ENCODE assay signal across 1 cellular context in the genomic region with DNA sequence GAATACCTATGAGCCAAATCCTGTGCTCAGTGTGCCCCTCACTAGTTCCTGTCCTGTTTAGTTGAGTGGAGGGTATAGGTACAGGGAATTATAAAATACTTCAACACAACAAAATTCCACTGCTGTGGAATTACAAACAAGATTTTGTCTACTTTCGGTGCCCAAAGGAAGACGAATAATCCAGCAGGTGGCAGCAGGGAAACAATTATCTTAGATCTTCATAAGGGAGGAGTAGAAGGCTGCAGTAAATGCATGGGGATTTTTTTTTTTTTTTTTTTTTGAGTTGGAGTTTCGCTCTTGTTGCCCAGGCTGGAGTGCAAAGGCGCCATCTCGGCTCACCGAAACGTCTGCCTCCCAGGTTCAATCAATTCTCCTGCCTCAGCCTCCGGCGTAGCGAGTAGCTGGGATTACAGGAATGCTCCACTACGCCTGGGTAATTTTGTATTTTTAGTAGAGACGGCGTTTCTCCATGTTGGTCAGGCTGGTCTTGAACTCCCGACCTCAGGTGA.
TF ChIP-seq lines count a peak whose summit lies in the region.

No MANE protein-coding gene starts in this region.

TF ChIP-seq in HEK293, 187 proteins besides CTCF, POLR2A, EP300 and RAD21 (continued from another document and continues in another):
- TF ChIP-seq ELK4 (IDR thresholded peaks at IDR 0.05; ENCODE audit: borderline replicate concordance, low read depth, low read length) (no peak), ZNF146 (tag by site-specific recombination; IDR thresholded peaks at IDR 0.05) (no peak), ZNF791 (tag by site-specific recombination; IDR thresholded peaks at IDR 0.05) (no peak), WT1 (tag by site-specific recombination; IDR thresholded peaks at IDR 0.05) (0 out of 2 replicates have a peak, but pooled peaks have one; percentile 25), ZBTB21 (tag by site-specific recombination; IDR thresholded peaks at IDR 0.05) (no peak), ZBTB17 (tag by site-specific recombination; IDR thresholded peaks at IDR 0.05) (peak; percentile 78), ZNF10 (tag by site-specific recombination; IDR thresholded peaks at IDR 0.05) (no peak), ZNF140 (tag by site-specific recombination; IDR thresholded peaks at IDR 0.05) (no peak), GLIS1 (tag by site-specific recombination; IDR thresholded peaks at IDR 0.05) (no peak), ZNF777 (tag by site-specific recombination; IDR thresholded peaks at IDR 0.05; ENCODE audit: borderline replicate concordance) (no peak), ZNF266 (tag by site-specific recombination; IDR thresholded peaks at IDR 0.05; ENCODE audit: low read depth) (no peak), ZNF426 (tag by site-specific recombination; IDR thresholded peaks at IDR 0.05) (no peak), ZNF837 (tag by site-specific recombination; IDR thresholded peaks at IDR 0.05) (no peak), ZNF155 (tag by site-specific recombination; IDR thresholded peaks at IDR 0.05) (no peak), ZNF660 (tag by site-specific recombination; IDR thresholded peaks at IDR 0.05) (peak; percentile 82; the same call in 1 of the 2 replicates), HOXD13 (CRISPR knock-in tag; IDR thresholded peaks at IDR 0.05; ENCODE audit: borderline replicate concordance) (no peak), ZNF2 (tag by site-specific recombination; IDR thresholded peaks at IDR 0.05) (peak; percentile 57; the same call in 1 of the 2 replicates), ZNF174 (tag by site-specific recombination; IDR thresholded peaks at IDR 0.05) (no peak), HOXA7 (CRISPR knock-in tag; IDR thresholded peaks at IDR 0.05; ENCODE audit: borderline replicate concordance) (no peak), ZNF19 (tag by site-specific recombination; IDR thresholded peaks at IDR 0.05; ENCODE audit: low read depth) (no peak), ZNF274 (IDR thresholded peaks at IDR 0.05; ENCODE audit: low read length) (no peak), ZNF274 (tag by site-specific recombination; IDR thresholded peaks at IDR 0.05; ENCODE audit: borderline replicate concordance) (no peak), ZSCAN4 (tag by site-specific recombination; IDR thresholded peaks at IDR 0.05) (no peak), ZNF398 (tag by site-specific recombination; IDR thresholded peaks at IDR 0.05) (no peak), ZNF555 (tag by site-specific recombination; conservative IDR thresholded peaks at IDR 0.05) (no peak)
- TF ChIP-seq, protein P1, sequence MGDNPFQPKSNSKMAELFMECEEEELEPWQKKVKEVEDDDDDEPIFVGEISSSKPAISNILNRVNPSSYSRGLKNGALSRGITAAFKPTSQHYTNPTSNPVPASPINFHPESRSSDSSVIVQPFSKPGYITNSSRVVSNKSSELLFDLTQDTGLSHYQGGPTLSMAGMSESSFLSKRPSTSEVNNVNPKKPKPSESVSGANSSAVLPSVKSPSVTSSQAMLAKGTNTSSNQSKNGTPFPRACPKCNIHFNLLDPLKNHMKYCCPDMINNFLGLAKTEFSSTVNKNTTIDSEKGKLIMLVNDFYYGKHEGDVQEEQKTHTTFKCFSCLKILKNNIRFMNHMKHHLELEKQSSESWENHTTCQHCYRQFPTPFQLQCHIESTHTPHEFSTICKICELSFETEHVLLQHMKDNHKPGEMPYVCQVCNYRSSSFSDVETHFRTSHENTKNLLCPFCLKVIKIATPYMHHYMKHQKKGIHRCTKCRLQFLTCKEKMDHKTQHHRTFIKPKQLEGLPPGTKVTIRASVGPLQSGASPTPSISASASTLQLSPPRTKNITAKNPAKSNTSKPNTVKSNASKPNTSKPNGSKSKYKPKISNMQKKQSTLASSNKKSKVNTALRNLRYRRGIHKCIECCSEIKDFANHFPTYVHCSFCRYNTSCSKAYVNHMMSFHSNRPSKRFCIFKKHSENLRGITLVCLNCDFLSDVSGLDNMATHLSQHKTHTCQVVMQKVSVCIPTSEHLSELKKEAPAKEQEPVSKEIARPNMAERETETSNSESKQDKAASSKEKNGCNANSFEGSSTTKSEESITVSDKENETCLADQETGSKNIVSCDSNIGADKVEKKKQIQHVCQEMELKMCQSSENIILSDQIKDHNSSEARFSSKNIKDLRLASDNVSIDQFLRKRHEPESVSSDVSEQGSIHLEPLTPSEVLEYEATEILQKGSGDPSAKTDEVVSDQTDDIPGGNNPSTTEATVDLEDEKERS (tag by site-specific recombination; IDR thresholded peaks at IDR 0.05): no peak
- TF ChIP-seq, protein P2, sequence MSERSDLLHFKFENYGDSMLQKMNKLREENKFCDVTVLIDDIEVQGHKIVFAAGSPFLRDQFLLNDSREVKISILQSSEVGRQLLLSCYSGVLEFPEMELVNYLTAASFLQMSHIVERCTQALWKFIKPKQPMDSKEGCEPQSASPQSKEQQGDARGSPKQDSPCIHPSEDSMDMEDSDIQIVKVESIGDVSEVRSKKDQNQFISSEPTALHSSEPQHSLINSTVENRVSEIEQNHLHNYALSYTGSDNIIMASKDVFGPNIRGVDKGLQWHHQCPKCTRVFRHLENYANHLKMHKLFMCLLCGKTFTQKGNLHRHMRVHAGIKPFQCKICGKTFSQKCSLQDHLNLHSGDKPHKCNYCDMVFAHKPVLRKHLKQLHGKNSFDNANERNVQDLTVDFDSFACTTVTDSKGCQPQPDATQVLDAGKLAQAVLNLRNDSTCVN (tag by site-specific recombination; optimal IDR thresholded peaks at IDR 0.05): no peak
- TF ChIP-seq, protein P3, sequence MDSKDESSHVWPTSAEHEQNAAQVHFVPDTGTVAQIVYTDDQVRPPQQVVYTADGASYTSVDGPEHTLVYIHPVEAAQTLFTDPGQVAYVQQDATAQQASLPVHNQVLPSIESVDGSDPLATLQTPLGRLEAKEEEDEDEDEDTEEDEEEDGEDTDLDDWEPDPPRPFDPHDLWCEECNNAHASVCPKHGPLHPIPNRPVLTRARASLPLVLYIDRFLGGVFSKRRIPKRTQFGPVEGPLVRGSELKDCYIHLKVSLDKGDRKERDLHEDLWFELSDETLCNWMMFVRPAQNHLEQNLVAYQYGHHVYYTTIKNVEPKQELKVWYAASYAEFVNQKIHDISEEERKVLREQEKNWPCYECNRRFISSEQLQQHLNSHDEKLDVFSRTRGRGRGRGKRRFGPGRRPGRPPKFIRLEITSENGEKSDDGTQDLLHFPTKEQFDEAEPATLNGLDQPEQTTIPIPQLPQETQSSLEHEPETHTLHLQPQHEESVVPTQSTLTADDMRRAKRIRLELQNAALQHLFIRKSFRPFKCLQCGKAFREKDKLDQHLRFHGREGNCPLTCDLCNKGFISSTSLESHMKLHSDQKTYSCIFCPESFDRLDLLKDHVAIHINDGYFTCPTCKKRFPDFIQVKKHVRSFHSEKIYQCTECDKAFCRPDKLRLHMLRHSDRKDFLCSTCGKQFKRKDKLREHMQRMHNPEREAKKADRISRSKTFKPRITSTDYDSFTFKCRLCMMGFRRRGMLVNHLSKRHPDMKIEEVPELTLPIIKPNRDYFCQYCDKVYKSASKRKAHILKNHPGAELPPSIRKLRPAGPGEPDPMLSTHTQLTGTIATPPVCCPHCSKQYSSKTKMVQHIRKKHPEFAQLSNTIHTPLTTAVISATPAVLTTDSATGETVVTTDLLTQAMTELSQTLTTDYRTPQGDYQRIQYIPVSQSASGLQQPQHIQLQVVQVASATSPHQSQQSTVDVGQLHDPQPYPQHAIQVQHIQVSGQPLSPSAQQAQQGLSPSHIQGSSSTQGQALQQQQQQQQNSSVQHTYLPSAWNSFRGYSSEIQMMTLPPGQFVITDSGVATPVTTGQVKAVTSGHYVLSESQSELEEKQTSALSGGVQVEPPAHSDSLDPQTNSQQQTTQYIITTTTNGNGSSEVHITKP (tag by site-specific recombination; IDR thresholded peaks at IDR 0.05): peak; percentile 55
- TF ChIP-seq, protein P4, sequence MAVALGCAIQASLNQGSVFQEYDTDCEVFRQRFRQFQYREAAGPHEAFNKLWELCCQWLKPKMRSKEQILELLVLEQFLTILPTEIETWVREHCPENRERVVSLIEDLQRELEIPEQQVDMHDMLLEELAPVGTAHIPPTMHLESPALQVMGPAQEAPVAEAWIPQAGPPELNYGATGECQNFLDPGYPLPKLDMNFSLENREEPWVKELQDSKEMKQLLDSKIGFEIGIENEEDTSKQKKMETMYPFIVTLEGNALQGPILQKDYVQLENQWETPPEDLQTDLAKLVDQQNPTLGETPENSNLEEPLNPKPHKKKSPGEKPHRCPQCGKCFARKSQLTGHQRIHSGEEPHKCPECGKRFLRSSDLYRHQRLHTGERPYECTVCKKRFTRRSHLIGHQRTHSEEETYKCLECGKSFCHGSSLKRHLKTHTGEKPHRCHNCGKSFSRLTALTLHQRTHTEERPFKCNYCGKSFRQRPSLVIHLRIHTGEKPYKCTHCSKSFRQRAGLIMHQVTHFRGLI (tag by site-specific recombination; IDR thresholded peaks at IDR 0.05): no peak; the same call in 1 of the 2 replicates
- TF ChIP-seq, protein P5, sequence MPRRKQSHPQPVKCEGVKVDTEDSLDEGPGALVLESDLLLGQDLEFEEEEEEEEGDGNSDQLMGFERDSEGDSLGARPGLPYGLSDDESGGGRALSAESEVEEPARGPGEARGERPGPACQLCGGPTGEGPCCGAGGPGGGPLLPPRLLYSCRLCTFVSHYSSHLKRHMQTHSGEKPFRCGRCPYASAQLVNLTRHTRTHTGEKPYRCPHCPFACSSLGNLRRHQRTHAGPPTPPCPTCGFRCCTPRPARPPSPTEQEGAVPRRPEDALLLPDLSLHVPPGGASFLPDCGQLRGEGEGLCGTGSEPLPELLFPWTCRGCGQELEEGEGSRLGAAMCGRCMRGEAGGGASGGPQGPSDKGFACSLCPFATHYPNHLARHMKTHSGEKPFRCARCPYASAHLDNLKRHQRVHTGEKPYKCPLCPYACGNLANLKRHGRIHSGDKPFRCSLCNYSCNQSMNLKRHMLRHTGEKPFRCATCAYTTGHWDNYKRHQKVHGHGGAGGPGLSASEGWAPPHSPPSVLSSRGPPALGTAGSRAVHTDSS (tag by site-specific recombination; IDR thresholded peaks at IDR 0.05): no peak
- TF ChIP-seq, protein P6, sequence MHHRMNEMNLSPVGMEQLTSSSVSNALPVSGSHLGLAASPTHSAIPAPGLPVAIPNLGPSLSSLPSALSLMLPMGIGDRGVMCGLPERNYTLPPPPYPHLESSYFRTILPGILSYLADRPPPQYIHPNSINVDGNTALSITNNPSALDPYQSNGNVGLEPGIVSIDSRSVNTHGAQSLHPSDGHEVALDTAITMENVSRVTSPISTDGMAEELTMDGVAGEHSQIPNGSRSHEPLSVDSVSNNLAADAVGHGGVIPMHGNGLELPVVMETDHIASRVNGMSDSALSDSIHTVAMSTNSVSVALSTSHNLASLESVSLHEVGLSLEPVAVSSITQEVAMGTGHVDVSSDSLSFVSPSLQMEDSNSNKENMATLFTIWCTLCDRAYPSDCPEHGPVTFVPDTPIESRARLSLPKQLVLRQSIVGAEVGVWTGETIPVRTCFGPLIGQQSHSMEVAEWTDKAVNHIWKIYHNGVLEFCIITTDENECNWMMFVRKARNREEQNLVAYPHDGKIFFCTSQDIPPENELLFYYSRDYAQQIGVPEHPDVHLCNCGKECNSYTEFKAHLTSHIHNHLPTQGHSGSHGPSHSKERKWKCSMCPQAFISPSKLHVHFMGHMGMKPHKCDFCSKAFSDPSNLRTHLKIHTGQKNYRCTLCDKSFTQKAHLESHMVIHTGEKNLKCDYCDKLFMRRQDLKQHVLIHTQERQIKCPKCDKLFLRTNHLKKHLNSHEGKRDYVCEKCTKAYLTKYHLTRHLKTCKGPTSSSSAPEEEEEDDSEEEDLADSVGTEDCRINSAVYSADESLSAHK (tag by site-specific recombination; IDR thresholded peaks at IDR 0.05): 0 out of 2 replicates have a peak, but pooled peaks have one; percentile 8
- TF ChIP-seq, protein P7, sequence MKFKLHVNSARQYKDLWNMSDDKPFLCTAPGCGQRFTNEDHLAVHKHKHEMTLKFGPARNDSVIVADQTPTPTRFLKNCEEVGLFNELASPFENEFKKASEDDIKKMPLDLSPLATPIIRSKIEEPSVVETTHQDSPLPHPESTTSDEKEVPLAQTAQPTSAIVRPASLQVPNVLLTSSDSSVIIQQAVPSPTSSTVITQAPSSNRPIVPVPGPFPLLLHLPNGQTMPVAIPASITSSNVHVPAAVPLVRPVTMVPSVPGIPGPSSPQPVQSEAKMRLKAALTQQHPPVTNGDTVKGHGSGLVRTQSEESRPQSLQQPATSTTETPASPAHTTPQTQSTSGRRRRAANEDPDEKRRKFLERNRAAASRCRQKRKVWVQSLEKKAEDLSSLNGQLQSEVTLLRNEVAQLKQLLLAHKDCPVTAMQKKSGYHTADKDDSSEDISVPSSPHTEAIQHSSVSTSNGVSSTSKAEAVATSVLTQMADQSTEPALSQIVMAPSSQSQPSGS (tag by site-specific recombination; IDR thresholded peaks at IDR 0.05; ENCODE audit: low read depth): no peak
